16 cellular contexts compared by ENCODE assay signal in genomic region chr7:112173214-112173905, GRCh38. TPM values are rescaled to one million over a fixed set of nuclear protein-coding genes. Genes with fewer than 3 reads are reported as not detected.
DNase-seq lines count a peak whose midpoint lies in the region; ATAC-seq and TF ChIP-seq lines count a peak whose summit lies in the region.
"Had no signal": no experiment of that assay in that cellular context is flagged by ENCODE, and none has a peak within 500 bp of the region (broad histone marks: within the 10 kb centered on the region; RNA-seq: fewer than 3 reads in every experiment).

No MANE protein-coding gene starts in this region.

- H3K27me3 ChIP-seq in SJCRH30 (no peaks in the 10 kb centered on the region), left ventricle myocardium inferior (ENCODE audit: low read depth) (no peaks in the 10 kb centered on the region), skeletal muscle tissue (ENCODE audit: control insufficient read depth in 3 of 3, insufficient read depth in 3 of 3, low read length in 3 of 3) (no peaks in the 10 kb centered on the region)

- intact Hi-C loops in left ventricle myocardium inferior (cut with micrococcal nuclease) = no loop called here

- no peaks in the 10 kb centered on the region for H3K36me3 Mint-ChIP-seq in stimulated activated memory B cell treated with anti-CD40 and anti-IgM and Interleukin-4, amounts not matched to agents 10 μg/mL and 1 μg/mL and 100 μg/mL, for 72 hours
- H3K36me3 Mint-ChIP-seq: activated naive CD4-positive, alpha-beta T cell treated with anti-CD3 and anti-CD28 coated beads, Interleukin-2, amount 50 U/mL, for 72 hours; naive thymus-derived CD8-positive, alpha-beta T cell had no signal

- DNase-seq in NCI-H1105 treated with DMSO at 0.1 percent for 48 hours (lab: John Stamatoyannopoulos, UW) = peak; percentile 11
- no peak for DNase-seq in NCI-H1105 (lab: John Stamatoyannopoulos, UW)
- DNase-seq in SJCRH30 = peak; percentile 57 to 78
- DNase-seq in left ventricle myocardium inferior = no peak
- DNase-seq in GM19240 (ENCODE audit: insufficient read length, low spot score) = no peak
- no peak for DNase-seq in NK-92 treated with Interleukin-12 subunit alpha and Interleukin-12 subunit beta, amount 100 ng/mL, for 24 hours (lab: John Stamatoyannopoulos, UW)
- DNase-seq: cortex of kidney; naive thymus-derived CD8-positive, alpha-beta T cell; NCI-H526; spleen; trophoblast cell had no signal

- H3K4me1 ChIP-seq in SJCRH30 = peaks cover 17% of the 10 kb centered on the region
- H3K4me1 ChIP-seq in left ventricle myocardium inferior = peaks cover 28% of the 10 kb centered on the region
- H3K4me1 ChIP-seq in skeletal muscle tissue (ENCODE audit: control insufficient read depth in 3 of 3, insufficient read depth in 3 of 3, low read length in 3 of 3) = peaks cover 13 to 18% (median 15%) of the 10 kb centered on the region in 3 donors
- H3K4me1 ChIP-seq: SJSA1, spleen had no signal

- H3K4me1 Mint-ChIP-seq in stimulated activated memory B cell treated with anti-CD40 and anti-IgM and Interleukin-4, amounts not matched to agents 10 μg/mL and 1 μg/mL and 100 μg/mL, for 72 hours = no peaks in the 10 kb centered on the region
- H3K4me1 Mint-ChIP-seq: naive thymus-derived CD8-positive, alpha-beta T cell had no signal

- H3K27me3 Mint-ChIP-seq in stimulated activated memory B cell treated with anti-CD40 and anti-IgM and Interleukin-4, amounts not matched to agents 10 μg/mL and 1 μg/mL and 100 μg/mL, for 72 hours = peaks cover 39% of the 10 kb centered on the region

- H3K9ac ChIP-seq in skeletal muscle tissue (ENCODE audit: low read depth in 1 of 3, low read length in 3 of 3) = no peak overlapping the region
- H3K9ac ChIP-seq: KMS-11 had no signal

- H3K4me3 ChIP-seq in SJCRH30 = peak overlapping the region; percentile 36
- H3K4me3 ChIP-seq in left ventricle myocardium inferior = no peak overlapping the region
- H3K4me3 ChIP-seq in skeletal muscle tissue (ENCODE audit: low read length in 3 of 3) = peak overlapping the region; percentile 7 to 22 (median 12)
- H3K4me3 ChIP-seq: SJSA1, spleen had no signal

- H3K27ac Mint-ChIP-seq in stimulated activated memory B cell treated with anti-CD40 and anti-IgM and Interleukin-4, amounts not matched to agents 10 μg/mL and 1 μg/mL and 100 μg/mL, for 72 hours = no peak overlapping the region
- H3K27ac Mint-ChIP-seq: activated naive CD4-positive, alpha-beta T cell treated with anti-CD3 and anti-CD28 coated beads, Interleukin-2, amount 50 U/mL, for 72 hours; naive thymus-derived CD8-positive, alpha-beta T cell had no signal

- H3K9me3 Mint-ChIP-seq in stimulated activated memory B cell treated with anti-CD40 and anti-IgM and Interleukin-4, amounts not matched to agents 10 μg/mL and 1 μg/mL and 100 μg/mL, for 72 hours = no peaks in the 10 kb centered on the region
- H3K9me3 Mint-ChIP-seq: activated naive CD4-positive, alpha-beta T cell treated with anti-CD3 and anti-CD28 coated beads, Interleukin-2, amount 50 U/mL, for 72 hours; naive thymus-derived CD8-positive, alpha-beta T cell had no signal

- H3K9me3 ChIP-seq in SJCRH30 (replicated peaks) (no peaks in the 10 kb centered on the region), left ventricle myocardium inferior (replicated peaks) (peaks cover 5% of the 10 kb centered on the region), skeletal muscle tissue (ENCODE audit: control insufficient read depth in 3 of 3, low read length in 3 of 3) (no peaks in the 10 kb centered on the region)
- H3K9me3 ChIP-seq: SJSA1, spleen had no signal

- no peak for ATAC-seq in stimulated activated memory B cell treated with anti-CD40 and anti-IgM and Interleukin-4, amounts not matched to agents 10 μg/mL and 1 μg/mL and 100 μg/mL, for 72 hours
- ATAC-seq: activated naive CD4-positive, alpha-beta T cell treated with anti-CD3 and anti-CD28 coated beads, Interleukin-2, amount 50 U/mL, for 72 hours; naive thymus-derived CD8-positive, alpha-beta T cell had no signal

- H3K36me3 ChIP-seq in SJCRH30 (no peaks in the 10 kb centered on the region), left ventricle myocardium inferior (no peaks in the 10 kb centered on the region), skeletal muscle tissue (ENCODE audit: control insufficient read depth in 3 of 3, insufficient read depth in 3 of 3, low read length in 3 of 3) (no peaks in the 10 kb centered on the region)
- H3K36me3 ChIP-seq: SJSA1, spleen had no signal

- no peak for TF ChIP-seq CTCF in left ventricle myocardium inferior (IDR thresholded peaks at IDR 0.05; ENCODE audit: borderline replicate concordance)

- no peak overlapping the region for H3K4me3 Mint-ChIP-seq in stimulated activated memory B cell treated with anti-CD40 and anti-IgM and Interleukin-4, amounts not matched to agents 10 μg/mL and 1 μg/mL and 100 μg/mL, for 72 hours
- H3K4me3 Mint-ChIP-seq: naive thymus-derived CD8-positive, alpha-beta T cell had no signal

- peak overlapping the region; percentile 58 for H3K27ac ChIP-seq in SJCRH30
- peak overlapping the region; percentile 63 for H3K27ac ChIP-seq in left ventricle myocardium inferior (replicated peaks)
- H3K27ac ChIP-seq in skeletal muscle tissue (ENCODE audit: low read depth, low read length) = peak overlapping the region; percentile 32
- H3K27ac ChIP-seq: KMS-11, SJSA1, spleen had no signal

RNA-seq across cellular contexts. Expression of gene DOCK4, which starts 32.8 kb away (rescaled TPM):
- 8.3 and 11.4 TPM in 2 replicates for total RNA-seq in SJCRH30 (2014; rRNA removed; shearing (Covaris generic))
- 15.2 TPM for total RNA-seq in left ventricle myocardium inferior
- total RNA-seq in skeletal muscle tissue = 24.5 TPM

RNA-seq across cellular contexts. Expression of gene ZNF277, which starts 33.1 kb away (rescaled TPM):
- 29.0 and 29.7 TPM in 2 replicates for total RNA-seq in SJCRH30 (2014; rRNA removed; shearing (Covaris generic))
- 14.6 TPM for total RNA-seq in left ventricle myocardium inferior
- 17.7 TPM for total RNA-seq in skeletal muscle tissue

Comparison
In these comparisons a context has a peak if more than half of its experiments do, and no peak if none do; other contexts are left out.
1. DNase-seq: peak in NCI-H1105 treated with DMSO at 0.1 percent for 48 hours (single experiment) and SJCRH30 (2 of 2); none in NCI-H1105 (single experiment), left ventricle myocardium inferior (single experiment), GM19240 (single experiment) and NK-92 treated with Interleukin-12 subunit alpha and Interleukin-12 subunit beta, amount 100 ng/mL, for 24 hours (single experiment).
2. Peak in every context shown above with its lines, with median percentiles within 50 percentile points of each other: H3K27ac ChIP-seq.